10 cellular contexts compared by ENCODE assay signal in the genomic region with DNA sequence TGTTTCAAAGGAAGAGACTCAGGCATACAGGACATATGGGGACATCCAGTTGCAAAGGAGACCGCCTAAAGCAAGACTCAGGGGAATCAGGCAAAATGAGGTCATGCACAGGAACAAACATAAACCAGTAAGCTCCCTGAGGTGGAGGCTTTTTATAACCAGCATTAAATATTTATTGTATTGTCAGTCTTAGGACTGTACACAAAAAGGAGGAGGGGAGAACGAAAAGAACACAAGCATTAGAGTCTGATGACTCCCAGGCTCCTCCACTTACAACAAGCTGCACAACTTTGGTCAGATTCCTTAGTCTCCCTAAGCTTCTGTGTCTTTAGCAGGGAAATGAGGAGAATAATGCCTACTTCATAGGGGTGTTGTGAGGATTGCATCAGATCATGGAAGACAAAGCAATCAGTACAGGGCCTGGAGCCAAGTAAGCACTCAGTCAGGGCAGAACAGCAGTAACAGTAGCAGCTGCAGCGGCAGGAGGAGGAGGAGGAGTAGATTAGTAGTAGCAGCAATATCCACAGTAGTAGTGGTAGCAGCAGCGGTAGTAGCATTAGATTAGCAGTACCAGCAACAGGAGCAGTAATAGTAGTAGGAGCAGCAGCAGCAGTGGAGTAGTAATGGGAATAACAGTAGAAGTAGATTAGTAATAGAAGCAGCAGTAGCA. TPM values are rescaled to one million over a fixed set of nuclear protein-coding genes. Genes with fewer than 3 reads are reported as not detected.
DNase-seq lines count a peak whose midpoint lies in the region; ATAC-seq, FAIRE-seq and TF ChIP-seq lines count a peak whose summit lies in the region.
"Had no signal": no experiment of that assay in that cellular context is flagged by ENCODE, and none has a peak within 500 bp of the region (broad histone marks: within the 10 kb centered on the region; RNA-seq: fewer than 3 reads in every experiment).

No MANE protein-coding gene starts in this region.

- H3K9me3 Mint-ChIP-seq in astrocyte (ENCODE audit: unreplicated experiment) (no peaks in the 10 kb centered on the region), progenitor cell of endocrine pancreas (ENCODE audit: low read depth) (no peaks in the 10 kb centered on the region)
- H3K9me3 Mint-ChIP-seq: nephron had no signal

- H3K27me3 Mint-ChIP-seq in astrocyte (ENCODE audit: low read depth, unreplicated experiment), result peaks cover 8% of the 10 kb centered on the region
- no peaks in the 10 kb centered on the region for H3K27me3 Mint-ChIP-seq in progenitor cell of endocrine pancreas

- no peak overlapping the region for H3K9ac ChIP-seq in astrocyte (ENCODE audit: low read length)

- H3K4me3 Mint-ChIP-seq in astrocyte (ENCODE audit: unreplicated experiment) (no peak overlapping the region), progenitor cell of endocrine pancreas (ENCODE audit: low read depth) (no peak overlapping the region)
- H3K4me3 Mint-ChIP-seq: nephron had no signal

- H3K36me3 ChIP-seq in astrocyte (ENCODE audit: insufficient read depth, low read length), result no peaks in the 10 kb centered on the region
- H3K36me3 ChIP-seq in lung (ENCODE audit: control insufficient read depth in 2 of 2, insufficient read depth in 2 of 2, low read length in 2 of 2), result no peaks in the 10 kb centered on the region

- FAIRE-seq in astrocyte (lab: Jason Lieb, UNC), result no peak

- no peaks in the 10 kb centered on the region for H3K9me3 ChIP-seq in astrocyte (ENCODE audit: insufficient read depth, low read depth, low read length)
- no peaks in the 10 kb centered on the region for H3K9me3 ChIP-seq in lung (ENCODE audit: control insufficient read depth in 2 of 2, insufficient read depth in 1 of 2, low read length in 1 of 2)

- ATAC-seq in lung (ENCODE audit: insufficient read depth, low FRiP score) (no peak), HG03457 (IDR thresholded peaks at IDR 0.05; ENCODE audit: unreplicated experiment) (no peak)
- ATAC-seq: Panc1 had no signal

- H3K4me2 ChIP-seq in astrocyte (ENCODE audit: low read length), result no peak overlapping the region

- no peak overlapping the region for H2AFZ ChIP-seq in astrocyte (ENCODE audit: low read depth, low read length)

- DNase-seq in Ammon's horn (ENCODE audit: low spot score), result peak; percentile 94
- peak; percentile 87 for DNase-seq in NCI-H1694 (lab: John Stamatoyannopoulos, UW)
- DNase-seq in astrocyte (ENCODE audit: low read depth), result no peak
- peak; percentile 30 for DNase-seq in lung (ENCODE audit: low spot score)
- DNase-seq in T-helper 9 cell, result no peak
- DNase-seq in progenitor cell of endocrine pancreas (ENCODE audit: low spot score, unreplicated experiment), result no peak
- no peak for DNase-seq in GM20000 (ENCODE audit: low spot score)

- WGBS in lung, 2 donors, result 60 to 68% methylated on average over 4 of the region's 4 CpGs

- no peak overlapping the region for H3K27ac ChIP-seq in astrocyte (ENCODE audit: low read depth, low read length)
- H3K27ac ChIP-seq in lung (ENCODE audit: low read depth in 1 of 2, low read length in 1 of 2), result no peak overlapping the region

- H3K36me3 Mint-ChIP-seq in astrocyte (ENCODE audit: low read depth, unreplicated experiment) (no peaks in the 10 kb centered on the region), progenitor cell of endocrine pancreas (ENCODE audit: insufficient read depth) (no peaks in the 10 kb centered on the region)

- H3K4me1 Mint-ChIP-seq in astrocyte (ENCODE audit: low read depth, unreplicated experiment) (peaks cover 11% of the 10 kb centered on the region), progenitor cell of endocrine pancreas (ENCODE audit: low read depth) (peaks cover 26% of the 10 kb centered on the region)

- H3K27ac Mint-ChIP-seq in astrocyte (ENCODE audit: unreplicated experiment) (peak overlapping the region; percentile 36), progenitor cell of endocrine pancreas (no peak overlapping the region)
- H3K27ac Mint-ChIP-seq: nephron had no signal

- no peaks in the 10 kb centered on the region for H3K79me2 ChIP-seq in astrocyte (ENCODE audit: insufficient read depth, low read length)

- H3K4me3 ChIP-seq in astrocyte (ENCODE audit: insufficient read depth, low read depth, low read length), result no peak overlapping the region
- H3K4me3 ChIP-seq in lung, result no peak overlapping the region

- TF ChIP-seq CTCF in astrocyte (IDR thresholded peaks at IDR 0.05; ENCODE audit: insufficient read depth, low read depth, low read length), result no peak
- TF ChIP-seq CTCF in lung (IDR thresholded peaks at IDR 0.05; ENCODE audit: control extremely low read depth, extremely low read depth), result no peak
- TF ChIP-seq CTCF in progenitor cell of endocrine pancreas (IDR thresholded peaks at IDR 0.05; ENCODE audit: unreplicated experiment), result no peak
- TF ChIP-seq CTCF in GM20000 (IDR thresholded peaks at IDR 0.05; ENCODE audit: extremely low read depth, missing control alignments), result no peak

- no peaks in the 10 kb centered on the region for H4K20me1 ChIP-seq in astrocyte (ENCODE audit: insufficient read depth, low read length)

- no peaks in the 10 kb centered on the region for H3K4me1 ChIP-seq in astrocyte (ENCODE audit: insufficient read depth, low read length)
- no peaks in the 10 kb centered on the region for H3K4me1 ChIP-seq in lung (ENCODE audit: control insufficient read depth in 2 of 2, insufficient read depth in 2 of 2, low read length in 2 of 2)

- H3K27me3 ChIP-seq in astrocyte (ENCODE audit: insufficient read depth, low read length), result no peaks in the 10 kb centered on the region
- H3K27me3 ChIP-seq in lung (ENCODE audit: control insufficient read depth, insufficient read depth), result no peaks in the 10 kb centered on the region

RNA-seq across cellular contexts. Expression of gene SPATA6, which starts 54.2 kb away (rescaled TPM):
- 7.4 and 8.2 TPM in 2 replicates for total RNA-seq in astrocyte
- 10 to 100 TPM; 31.0 to 94.2 TPM for total RNA-seq in lung
- 1 to 10 TPM; 4.1 to 4.2 TPM for polyA plus RNA-seq in lung
- 24.3 and 24.7 TPM in 2 replicates for total RNA-seq in progenitor cell of endocrine pancreas

Comparison
In these comparisons a context has a peak if more than half of its experiments do, and no peak if none do; other contexts are left out.
1. DNase-seq: peak in Ammon's horn (single experiment), NCI-H1694 (single experiment) and lung (single experiment); none in astrocyte (single experiment), T-helper 9 cell (single experiment), progenitor cell of endocrine pancreas (single experiment) and GM20000 (single experiment).